In the genomic region with DNA sequence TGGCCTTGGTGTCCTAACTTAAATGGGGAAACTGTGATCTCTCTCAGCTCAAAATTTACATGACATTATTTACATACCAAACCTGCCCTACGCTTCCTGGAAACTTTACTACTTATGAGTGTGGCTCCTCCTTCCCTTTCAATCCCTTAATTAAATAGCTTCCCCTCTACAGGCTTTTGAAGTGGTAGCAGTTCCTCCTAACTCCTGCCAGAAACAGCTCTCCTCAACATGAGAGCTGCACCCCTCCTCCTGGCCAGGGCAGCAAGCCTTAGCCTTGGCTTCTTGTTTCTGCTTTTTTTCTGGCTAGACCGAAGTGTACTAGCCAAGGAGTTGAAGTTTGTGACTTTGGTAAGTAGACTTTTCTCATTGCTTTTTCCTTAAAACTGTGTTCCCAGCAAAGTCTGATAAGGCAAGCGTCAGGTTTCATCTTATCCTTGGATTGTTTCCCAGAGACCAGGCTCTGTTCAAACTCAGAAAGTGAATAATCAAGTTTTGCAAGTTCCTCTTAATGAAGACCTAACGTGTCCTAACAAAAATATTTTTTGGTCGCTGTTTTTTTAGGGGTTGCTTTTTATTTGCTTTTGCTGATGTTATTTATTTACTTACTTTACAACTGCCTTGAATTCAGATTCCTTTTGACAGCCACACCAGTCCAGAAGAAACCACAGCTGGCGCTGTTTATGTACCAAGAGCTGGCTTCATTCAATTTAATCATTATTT, we compare ENCODE assay signal across 9 cellular contexts. TPM values are rescaled to one million over a fixed set of nuclear protein-coding genes. Genes with fewer than 3 reads are reported as not detected.
DNase-seq lines count a peak whose midpoint lies in the region; ATAC-seq and TF ChIP-seq lines count a peak whose summit lies in the region.
"Had no signal": no experiment of that assay in that cellular context is flagged by ENCODE, and none has a peak within 500 bp of the region (broad histone marks: within the 10 kb centered on the region; RNA-seq: fewer than 3 reads in every experiment).

A gene with protein sequence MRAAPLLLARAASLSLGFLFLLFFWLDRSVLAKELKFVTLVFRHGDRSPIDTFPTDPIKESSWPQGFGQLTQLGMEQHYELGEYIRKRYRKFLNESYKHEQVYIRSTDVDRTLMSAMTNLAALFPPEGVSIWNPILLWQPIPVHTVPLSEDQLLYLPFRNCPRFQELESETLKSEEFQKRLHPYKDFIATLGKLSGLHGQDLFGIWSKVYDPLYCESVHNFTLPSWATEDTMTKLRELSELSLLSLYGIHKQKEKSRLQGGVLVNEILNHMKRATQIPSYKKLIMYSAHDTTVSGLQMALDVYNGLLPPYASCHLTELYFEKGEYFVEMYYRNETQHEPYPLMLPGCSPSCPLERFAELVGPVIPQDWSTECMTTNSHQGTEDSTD (plus strand): TSS at position 179 of the 720 bp plus-strand sequence. CDS start 50 bp downstream, at position 229.

- ATAC-seq in stimulated activated naive CD8-positive, alpha-beta T cell treated with anti-CD3 and anti-CD28 coated beads, Interleukin-15, amount 100 ng/mL, for 72 hours = no peak

- in situ Hi-C loops in GM23248 (cut with MboI) = no loop called here

- H3K9ac ChIP-seq in GM23248 = peak within 1 kb of the TSS; percentile 44

- no peaks in the 10 kb centered on the region for H3K36me3 ChIP-seq in GM23248 (ENCODE audit: low read depth)

- no peaks in the 10 kb centered on the region for H3K4me1 Mint-ChIP-seq in stimulated activated naive CD8-positive, alpha-beta T cell treated with anti-CD3 and anti-CD28 coated beads, Interleukin-15, amount 100 ng/mL, for 72 hours

- H3K27ac ChIP-seq in GM23248 = peak within 1 kb of the TSS; percentile 63

- DNase-seq in AML-193 (lab: John Stamatoyannopoulos, UW) (peak; percentile 99 to 100), GM23248 (peak; percentile 77), NOMO-1 (lab: John Stamatoyannopoulos, UW; ENCODE audit: unreplicated experiment in 2 of 2) (peak; percentile 98 to 100), epithelial cell of esophagus (ENCODE audit: low read depth) (peak; percentile 91), myocyte (ENCODE audit: low read depth) (peak; percentile 27), NCI-H2227 (lab: John Stamatoyannopoulos, UW; ENCODE audit: unreplicated experiment) (no peak), NCI-H1092 treated with DMSO at 0.1 percent for 48 hours (lab: John Stamatoyannopoulos, UW) (no peak)
- no peak for DNase-seq in stimulated activated naive CD8-positive, alpha-beta T cell treated with anti-CD3 and anti-CD28 coated beads, Interleukin-15, amount 100 ng/mL, for 72 hours

- H3K27me3 Mint-ChIP-seq in stimulated activated naive CD8-positive, alpha-beta T cell treated with anti-CD3 and anti-CD28 coated beads, Interleukin-15, amount 100 ng/mL, for 72 hours = peaks cover 10% of the 10 kb centered on the region

- no peaks in the 10 kb centered on the region for H3K9me3 ChIP-seq in GM23248 (ENCODE audit: low read depth)

- H2AFZ ChIP-seq in GM23248 = peak within 1 kb of the TSS; percentile 76

- 13 to 16% methylated on average over 6 of the region's 6 CpGs for WGBS in GM23248 (ENCODE audit: low coverage in 1 of 2, low lambda C conversion rate in 2 of 2, missing lambda C conversion rate in 2 of 2), 2 experiments

- H3K9me3 Mint-ChIP-seq in stimulated activated naive CD8-positive, alpha-beta T cell treated with anti-CD3 and anti-CD28 coated beads, Interleukin-15, amount 100 ng/mL, for 72 hours = no peaks in the 10 kb centered on the region

- H4K20me1 ChIP-seq in GM23248 (ENCODE audit: insufficient read depth) = no peaks in the 10 kb centered on the region

- H3K4me2 ChIP-seq in GM23248 (ENCODE audit: unreplicated experiment) = peak within 1 kb of the TSS; percentile 76

- peaks cover 34% of the 10 kb centered on the region for H3K4me1 ChIP-seq in GM23248 (ENCODE audit: insufficient read depth)

- H3K79me2 ChIP-seq in GM23248 (ENCODE audit: insufficient read depth) = no peaks in the 10 kb centered on the region

- H3K27me3 ChIP-seq in GM23248 (replicated peaks; ENCODE audit: insufficient read depth) = no peaks in the 10 kb centered on the region

- H3K9me2 ChIP-seq in GM23248 (ENCODE audit: insufficient read depth) = no peaks in the 10 kb centered on the region

- no peak for TF ChIP-seq CTCF in epithelial cell of esophagus (IDR thresholded peaks at IDR 0.05; ENCODE audit: insufficient read depth, low read depth, low read length, missing control alignments)

- peaks cover 32% of the 10 kb centered on the region for H3F3A ChIP-seq in GM23248 (ENCODE audit: insufficient read depth)

- H3K27ac Mint-ChIP-seq in stimulated activated naive CD8-positive, alpha-beta T cell treated with anti-CD3 and anti-CD28 coated beads, Interleukin-15, amount 100 ng/mL, for 72 hours = no peak within 1 kb of the TSS

- H3K4me3 Mint-ChIP-seq in stimulated activated naive CD8-positive, alpha-beta T cell treated with anti-CD3 and anti-CD28 coated beads, Interleukin-15, amount 100 ng/mL, for 72 hours = no peak within 1 kb of the TSS

- H3K4me3 ChIP-seq in GM23248 = peak within 1 kb of the TSS; percentile 54
- H3K4me3 ChIP-seq in epithelial cell of esophagus (ENCODE audit: low read length) = peak within 1 kb of the TSS; percentile 36

RNA-seq across cellular contexts. Expression of the gene that starts here (rescaled TPM):
- total RNA-seq in GM23248 (2014; rRNA removed; shearing (Covaris generic)) = 0.51 and 1.6 TPM in 2 replicates
- 1.1 and 1.7 TPM in 2 replicates for polyA plus RNA-seq in GM23248 (2016; fragmentation: Nextera tagmentation; extraction: Ambion mirVana)
- 0.32 and 0.57 TPM in 2 replicates for total RNA-seq in myocyte
- polyA plus RNA-seq in myocyte (2012) = 0.37 TPM
- total RNA-seq: glomerular endothelial cell had no signal

Comparison
In these comparisons a context has a peak if more than half of its experiments do, and no peak if none do; other contexts are left out.
1. Peak in DNase-seq in myocyte; RNA of the gene not detected or under 1 TPM.
2. DNase-seq: peak in AML-193 (2 of 2), GM23248 (single experiment), NOMO-1 (2 of 2) and epithelial cell of esophagus (single experiment); none in NCI-H2227 (single experiment), stimulated activated naive CD8-positive, alpha-beta T cell treated with anti-CD3 and anti-CD28 coated beads, Interleukin-15, amount 100 ng/mL, for 72 hours (0 of 2) and NCI-H1092 treated with DMSO at 0.1 percent for 48 hours (single experiment).